Comparison of ENCODE assay signal across 8 cellular contexts in the genomic region with DNA sequence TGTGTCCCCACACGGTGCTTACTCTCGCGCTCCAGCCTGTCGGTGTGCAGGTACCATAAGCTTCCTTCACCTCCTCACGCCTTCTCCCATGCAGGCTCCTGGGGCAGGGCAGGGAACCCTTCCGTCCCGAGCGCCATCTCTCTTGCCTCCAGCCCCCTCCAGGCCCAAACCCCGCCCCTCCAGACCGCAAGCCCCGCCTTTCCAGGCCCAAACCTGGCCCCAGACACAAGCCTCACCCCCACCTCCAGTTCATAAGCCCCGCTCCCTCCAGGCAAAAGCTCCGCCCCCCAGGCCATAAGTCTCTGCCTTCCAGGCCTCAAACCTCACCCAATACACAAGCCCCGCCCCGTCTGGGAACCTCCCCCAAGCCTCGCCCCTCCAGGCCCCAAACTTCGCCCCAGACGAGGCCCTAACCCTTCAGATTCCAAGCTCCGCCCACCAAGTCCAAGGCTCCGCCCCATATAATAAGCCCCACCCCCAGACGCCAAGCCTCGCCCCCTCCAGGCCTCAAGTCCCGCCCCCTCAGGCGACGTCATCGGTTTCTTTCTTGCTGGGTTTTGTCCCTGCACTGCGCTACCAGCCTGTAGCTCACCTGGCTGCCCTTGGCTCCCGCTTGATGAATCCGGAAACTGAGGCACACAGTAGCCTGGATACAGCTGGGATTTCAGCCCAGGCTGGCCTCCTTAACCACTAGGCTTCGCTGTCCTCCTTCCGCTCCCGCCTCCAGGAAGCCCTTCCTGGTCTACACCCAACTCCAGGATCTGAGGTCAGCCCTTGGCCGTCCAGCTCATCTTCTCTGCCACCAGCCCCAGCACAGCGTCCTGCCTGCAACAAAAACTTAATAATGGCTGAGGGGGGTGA. TPM values are rescaled to one million over a fixed set of nuclear protein-coding genes. Genes with fewer than 3 reads are reported as not detected.
DNase-seq lines count a peak whose midpoint lies in the region; ATAC-seq and TF ChIP-seq lines count a peak whose summit lies in the region.

No MANE protein-coding gene starts in this region.

- no peaks in the 10 kb centered on the region for H3K27me3 Mint-ChIP-seq in activated CD8-positive, alpha-beta T cell treated with anti-CD3 and anti-CD28 coated beads for 36 hours

- H3K27ac Mint-ChIP-seq in activated CD8-positive, alpha-beta T cell treated with anti-CD3 and anti-CD28 coated beads for 36 hours: no peak overlapping the region

- H3K4me1 ChIP-seq in HUES6 (ENCODE audit: control insufficient read depth, insufficient read depth, low read length): peaks cover 6% of the 10 kb centered on the region; the same call in 1 of the 2 replicates

- TF ChIP-seq CTCF in activated CD8-positive, alpha-beta T cell treated with anti-CD3 and anti-CD28 coated beads for 36 hours (IDR thresholded peaks at IDR 0.05): no peak
- no peak for TF ChIP-seq CTCF in omental fat pad (IDR thresholded peaks at IDR 0.05)

- H3K4me3 Mint-ChIP-seq in activated CD8-positive, alpha-beta T cell treated with anti-CD3 and anti-CD28 coated beads for 36 hours: no peak overlapping the region

- peak; percentile 78 for ATAC-seq in activated CD8-positive, alpha-beta T cell treated with anti-CD3 and anti-CD28 coated beads for 36 hours
- ATAC-seq in omental fat pad (ENCODE audit: low FRiP score): no peak
- ATAC-seq in GM21619 (IDR thresholded peaks at IDR 0.05; ENCODE audit: unreplicated experiment): no peak

- H3K27me3 ChIP-seq in HUES6 (ENCODE audit: control insufficient read depth, insufficient read depth, low read length): no peaks in the 10 kb centered on the region

- DNase-seq in AG08396 (ENCODE audit: low spot score) (peak; percentile 72), germinal center (ENCODE audit: low spot score) (peak; percentile 74), omental fat pad (ENCODE audit: low spot score) (no peak), LoVo (ENCODE audit: low spot score) (no peak)
- peak; percentile 87 for DNase-seq in activated CD8-positive, alpha-beta T cell treated with anti-CD3 and anti-CD28 coated beads for 36 hours
- peak; percentile 65 for DNase-seq in stimulated activated CD4-positive, alpha-beta T cell treated with anti-CD3 and anti-CD28 coated beads, Interleukin-4, amount 100 ng/mL, for 24 hours

- peaks cover 8% of the 10 kb centered on the region for H3K36me3 Mint-ChIP-seq in activated CD8-positive, alpha-beta T cell treated with anti-CD3 and anti-CD28 coated beads for 36 hours (ENCODE audit: low read depth)

- peak overlapping the region; percentile 46 for H3K4me3 ChIP-seq in HUES6 (ENCODE audit: low read depth, low read length)

- intact Hi-C loops in activated CD8-positive, alpha-beta T cell treated with anti-CD3 and anti-CD28 coated beads for 36 hours (cut with micrococcal nuclease): no loop called here

- POLR2A ChIA-PET in activated CD8-positive, alpha-beta T cell treated with anti-CD3 and anti-CD28 coated beads for 36 hours (lab: Charles Lee): interaction anchor here (0.6 to 1.4 kb wide), 6 partner anchors 17 to 1103 kb away, joined by 3 to 6 read pairs (median 3); partner anchors contain the start of gene MKNK2

- H3K9ac ChIP-seq in HUES6 (ENCODE audit: low read length): peak overlapping the region; percentile 45

- CTCF ChIA-PET in activated CD8-positive, alpha-beta T cell treated with anti-CD3 and anti-CD28 coated beads for 36 hours (lab: Charles Lee): interaction anchor here (1.1 to 2.5 kb wide), 2 partner anchors 12 to 15 kb away, joined by 3 to 14 read pairs; no protein-coding TSS in a partner anchor

- no peak overlapping the region for H3K27ac ChIP-seq in HUES6 (ENCODE audit: low read depth, low read length)

- peaks cover 6% of the 10 kb centered on the region; the same call in 1 of the 2 replicates for H3K36me3 ChIP-seq in HUES6 (ENCODE audit: control insufficient read depth, insufficient read depth, low read length)

- peaks cover 23% of the 10 kb centered on the region for H3K4me1 Mint-ChIP-seq in activated CD8-positive, alpha-beta T cell treated with anti-CD3 and anti-CD28 coated beads for 36 hours (ENCODE audit: low read depth)

- peaks cover 5% of the 10 kb centered on the region for H3K9me3 Mint-ChIP-seq in activated CD8-positive, alpha-beta T cell treated with anti-CD3 and anti-CD28 coated beads for 36 hours

- H3K9me3 ChIP-seq in HUES6 (ENCODE audit: control insufficient read depth, insufficient read depth, low read depth, low read length): peaks cover 13% of the 10 kb centered on the region

RNA-seq across cellular contexts. Expression of gene MKNK2, which starts 16.1 kb away (rescaled TPM):
- total RNA-seq in activated CD8-positive, alpha-beta T cell treated with anti-CD3 and anti-CD28 coated beads for 36 hours: 100 to 1,000 TPM; 323 to 327 TPM
- total RNA-seq in omental fat pad: 100 to 1,000 TPM; 133 to 232 (median 178) TPM

RNA-seq across cellular contexts. Expression of gene BTBD2, which starts 19.4 kb away (rescaled TPM):
- total RNA-seq in activated CD8-positive, alpha-beta T cell treated with anti-CD3 and anti-CD28 coated beads for 36 hours: 10 to 100 TPM; 36.5 to 44.6 TPM
- total RNA-seq in omental fat pad: 10 to 100 TPM; 37.1 to 58.3 (median 52.8) TPM

Comparison
In these comparisons a context has a peak if more than half of its experiments do, and no peak if none do; other contexts are left out.
1. DNase-seq: peak in AG08396 (single experiment), activated CD8-positive, alpha-beta T cell treated with anti-CD3 and anti-CD28 coated beads for 36 hours (single experiment), germinal center (single experiment) and stimulated activated CD4-positive, alpha-beta T cell treated with anti-CD3 and anti-CD28 coated beads, Interleukin-4, amount 100 ng/mL, for 24 hours (single experiment); none in omental fat pad (single experiment) and LoVo (single experiment).